In the genomic region with DNA sequence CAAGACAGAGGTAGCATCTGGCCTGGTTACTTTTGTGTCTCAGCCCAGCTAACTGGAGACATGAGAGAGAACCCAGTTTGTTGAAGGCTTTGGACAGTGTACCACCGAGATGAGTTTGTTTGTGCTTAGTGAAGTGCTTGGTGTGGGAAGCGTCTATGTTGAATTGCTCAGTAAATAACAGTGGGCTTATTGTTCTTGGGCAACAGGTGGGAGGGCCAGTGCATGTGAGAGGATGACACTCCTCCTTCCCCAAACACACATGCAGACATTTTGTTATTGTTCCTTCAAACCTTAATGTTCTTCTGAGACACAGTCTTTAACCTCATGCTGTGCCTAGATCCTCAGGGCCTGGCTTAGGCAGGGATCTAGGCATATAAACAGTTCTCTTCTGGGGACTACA, we compare ENCODE assay signal across 2 cellular contexts.
TF ChIP-seq lines count a peak whose summit lies in the region.

No MANE protein-coding gene starts in this region.

TF ChIP-seq in endothelial cell of umbilical vein, 7 proteins besides CTCF, POLR2A, EP300 and RAD21 (continued from another document):
- TF ChIP-seq, protein P1, sequence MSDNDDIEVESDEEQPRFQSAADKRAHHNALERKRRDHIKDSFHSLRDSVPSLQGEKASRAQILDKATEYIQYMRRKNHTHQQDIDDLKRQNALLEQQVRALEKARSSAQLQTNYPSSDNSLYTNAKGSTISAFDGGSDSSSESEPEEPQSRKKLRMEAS (IDR thresholded peaks at IDR 0.05; ENCODE audit: insufficient read depth, insufficient read length): no peak

TF ChIP-seq in SK-N-SH, 30 proteins besides CTCF, POLR2A, EP300 and RAD21 (continued from another document):
- no peak for TF ChIP-seq IRF3 (IDR thresholded peaks at IDR 0.05; ENCODE audit: low read depth, low read length)
